26 cellular contexts compared by ENCODE assay signal in genomic region chr3:153195480-153195879, GRCh38. TPM values are rescaled to one million over a fixed set of nuclear protein-coding genes. Genes with fewer than 3 reads are reported as not detected.
DNase-seq lines count a peak whose midpoint lies in the region; ATAC-seq, FAIRE-seq and TF ChIP-seq lines count a peak whose summit lies in the region.
"Had no signal": no experiment of that assay in that cellular context is flagged by ENCODE, and none has a peak within 500 bp of the region (broad histone marks: within the 10 kb centered on the region; RNA-seq: fewer than 3 reads in every experiment).

No MANE protein-coding gene starts in this region.

- POLR2A ChIA-PET in PC-3 (lab: Charles Lee; ENCODE audit: unreplicated experiment): no interaction called here

- no peaks in the 10 kb centered on the region for H3K36me3 Mint-ChIP-seq in neural progenitor cell

- H3K4me3 ChIP-seq in PC-3 (ENCODE audit: low read length) (no peak overlapping the region), bronchial epithelial cell (ENCODE audit: low read depth, low read length) (no peak overlapping the region), neural progenitor cell (no peak overlapping the region)
- H3K4me3 ChIP-seq: A549; BLaER1 treated with 17β-estradiol and CSF1 and Interleukin-3, amounts not matched to agents 10 nM and 100 nM; GM12878; GM23248; HAP-1 had no signal

- H3K4me1 ChIP-seq in PC-3 (ENCODE audit: insufficient read depth, low read length) (no peaks in the 10 kb centered on the region), foreskin keratinocyte (no peaks in the 10 kb centered on the region), neural progenitor cell (no peaks in the 10 kb centered on the region)
- H3K4me1 ChIP-seq: A549; BE2C; BLaER1 treated with 17β-estradiol and CSF1 and Interleukin-3, amounts not matched to agents 10 nM and 100 nM; HAP-1 had no signal

- TF ChIP-seq CTCF in PC-3 (conservative IDR thresholded peaks at IDR 0.05; ENCODE audit: low read depth, low read length) (no peak), bronchial epithelial cell (IDR thresholded peaks at IDR 0.05; ENCODE audit: insufficient read depth, low read length, severe bottlenecking) (no peak), foreskin keratinocyte (conservative IDR thresholded peaks at IDR 0.05) (no peak), neural progenitor cell (IDR thresholded peaks at IDR 0.05) (no peak)

- H3K27me3 ChIP-seq in PC-3 (ENCODE audit: low read length): no peaks in the 10 kb centered on the region
- no peaks in the 10 kb centered on the region for H3K27me3 ChIP-seq in bronchial epithelial cell (ENCODE audit: control insufficient read depth, insufficient read depth, low read length)
- no peaks in the 10 kb centered on the region for H3K27me3 ChIP-seq in foreskin keratinocyte
- no peaks in the 10 kb centered on the region for H3K27me3 ChIP-seq in neural progenitor cell
- H3K27me3 ChIP-seq: BE2C; BLaER1 treated with 17β-estradiol and CSF1 and Interleukin-3, amounts not matched to agents 10 nM and 100 nM had no signal

- no peaks in the 10 kb centered on the region for H3K4me1 Mint-ChIP-seq in neural progenitor cell
- H3K4me1 Mint-ChIP-seq: CD14-positive monocyte had no signal

- no peaks in the 10 kb centered on the region for H3K36me3 ChIP-seq in PC-3 (ENCODE audit: low read depth, low read length)
- H3K36me3 ChIP-seq in bronchial epithelial cell (ENCODE audit: control insufficient read depth, insufficient read depth, low read length): no peaks in the 10 kb centered on the region
- H3K36me3 ChIP-seq in neural progenitor cell: no peaks in the 10 kb centered on the region
- H3K36me3 ChIP-seq: BE2C, HAP-1 had no signal

- H4K20me1 ChIP-seq in PC-3 (ENCODE audit: low read length) (no peaks in the 10 kb centered on the region), neural progenitor cell (ENCODE audit: low read depth) (no peaks in the 10 kb centered on the region)
- H4K20me1 ChIP-seq: BLaER1 treated with 17β-estradiol and CSF1 and Interleukin-3, amounts not matched to agents 10 nM and 100 nM had no signal

- H3K27me3 Mint-ChIP-seq in neural progenitor cell (ENCODE audit: insufficient read depth, low read depth): no peaks in the 10 kb centered on the region
- H3K27me3 Mint-ChIP-seq: CD4-positive, alpha-beta T cell; CD8-positive, alpha-beta memory T cell had no signal

- intact Hi-C loops in PC-3 (cut with micrococcal nuclease): no loop called here

- no peak overlapping the region for H3K9ac ChIP-seq in PC-3 (ENCODE audit: low read length)
- H3K9ac ChIP-seq in neural progenitor cell: no peak overlapping the region
- H3K9ac ChIP-seq: BLaER1 treated with 17β-estradiol and CSF1 and Interleukin-3, amounts not matched to agents 10 nM and 100 nM; GM23248 had no signal

- ATAC-seq in PC-3 (peak; percentile 24; the same call in 1 of the 2 replicates), foreskin keratinocyte (peak; percentile 71), HG03045 (IDR thresholded peaks at IDR 0.05; ENCODE audit: unreplicated experiment) (no peak)
- ATAC-seq: A549, GM12878 had no signal

- no peaks in the 10 kb centered on the region for H3K9me3 Mint-ChIP-seq in neural progenitor cell
- H3K9me3 Mint-ChIP-seq: CD4-positive, alpha-beta T cell; CD8-positive, alpha-beta memory T cell; HFFc6 had no signal

- H3K4me2 ChIP-seq in PC-3 (ENCODE audit: low read length) (no peak overlapping the region), neural progenitor cell (no peak overlapping the region)
- H3K4me2 ChIP-seq: A549; BLaER1 treated with 17β-estradiol and CSF1 and Interleukin-3, amounts not matched to agents 10 nM and 100 nM had no signal

- H3K79me2 ChIP-seq in PC-3 (ENCODE audit: low read length) (no peaks in the 10 kb centered on the region), neural progenitor cell (ENCODE audit: low read depth) (no peaks in the 10 kb centered on the region)

- H3K9me2 ChIP-seq in PC-3 (replicated peaks; ENCODE audit: low read length): no peaks in the 10 kb centered on the region

- H3K4me3 Mint-ChIP-seq in neural progenitor cell: no peak overlapping the region
- H3K4me3 Mint-ChIP-seq: CD14-positive monocyte; CD4-positive, alpha-beta T cell; CD8-positive, alpha-beta memory T cell; HFFc6 had no signal

- H3K27ac ChIP-seq in PC-3 (ENCODE audit: low read length) (no peak overlapping the region), foreskin keratinocyte (no peak overlapping the region), neural progenitor cell (no peak overlapping the region)
- H3K27ac ChIP-seq: A549; BLaER1 treated with 17β-estradiol and CSF1 and Interleukin-3, amounts not matched to agents 10 nM and 100 nM; GM23248 had no signal

- no TSS peak for BruUV-seq in PC-3 (replicated peaks; lab: Mats Ljungman, UMichigan)

- CTCF ChIA-PET in PC-3 (lab: Charles Lee): no interaction called here

- DNase-seq in PC-3 (peak; percentile 25), bronchial epithelial cell (ENCODE audit: low read depth) (peak; percentile 45), foreskin keratinocyte (no peak), neural progenitor cell (ENCODE audit: low spot score) (no peak), ureter (ENCODE audit: low spot score) (no peak), iPS-NIHi11 (ENCODE audit: low spot score) (no peak)
- DNase-seq: 8988T; ACHN; AML-193; BE2C; CD4-positive, alpha-beta T cell; CD8-positive, alpha-beta memory T cell; DMS 273 treated with DMSO at 0.1 percent for 48 hours; DMS79; EL; GDM1; GM23248; HFFc6 had no signal

- peak overlapping the region; percentile 46 for H3K27ac Mint-ChIP-seq in neural progenitor cell
- H3K27ac Mint-ChIP-seq: CD14-positive monocyte; CD4-positive, alpha-beta T cell; HFFc6 had no signal

- no peak overlapping the region for H2AFZ ChIP-seq in PC-3 (ENCODE audit: low read length)
- H2AFZ ChIP-seq in neural progenitor cell (replicated peaks): peak overlapping the region; percentile 29
- H2AFZ ChIP-seq: GM23248 had no signal

- no peak for FAIRE-seq in bronchial epithelial cell (lab: Jason Lieb, UNC)
- FAIRE-seq: A549, D721Med, GM12878, GM19239 had no signal

- H3F3A ChIP-seq in PC-3 (ENCODE audit: low read length, unreplicated experiment) (no peaks in the 10 kb centered on the region), neural progenitor cell (ENCODE audit: low read depth) (no peaks in the 10 kb centered on the region)

- H3K9me3 ChIP-seq in PC-3 (ENCODE audit: low read length): no peaks in the 10 kb centered on the region
- H3K9me3 ChIP-seq in neural progenitor cell (ENCODE audit: low read depth): no peaks in the 10 kb centered on the region
- H3K9me3 ChIP-seq: A549; BE2C; BLaER1 treated with 17β-estradiol and CSF1 and Interleukin-3, amounts not matched to agents 10 nM and 100 nM; HAP-1 had no signal

RNA-seq across cellular contexts. Expression of gene RAP2B, which starts 33.5 kb away (rescaled TPM):
- total RNA-seq in PC-3 (2014; rRNA removed): 37.8 and 41.4 TPM in 2 replicates
- 17.2 and 29.0 TPM in 2 replicates for total RNA-seq in bronchial epithelial cell
- 25.8 and 28.0 TPM in 2 replicates for total RNA-seq in foreskin keratinocyte
- polyA plus RNA-seq in foreskin keratinocyte: 11.8 and 12.2 TPM in 2 replicates
- 15.9 and 18.1 TPM in 2 replicates for total RNA-seq in neural progenitor cell (ENCODE audit: low replicate concordance)
- 14.9 TPM for total RNA-seq in ureter

Comparison
In these comparisons a context has a peak if more than half of its experiments do, and no peak if none do; other contexts are left out.
1. DNase-seq: peak in PC-3 (single experiment) and bronchial epithelial cell (single experiment); none in foreskin keratinocyte (0 of 2), neural progenitor cell (single experiment), ureter (single experiment) and iPS-NIHi11 (single experiment).